ENCODE assay signal across 8 cellular contexts in the genomic region with DNA sequence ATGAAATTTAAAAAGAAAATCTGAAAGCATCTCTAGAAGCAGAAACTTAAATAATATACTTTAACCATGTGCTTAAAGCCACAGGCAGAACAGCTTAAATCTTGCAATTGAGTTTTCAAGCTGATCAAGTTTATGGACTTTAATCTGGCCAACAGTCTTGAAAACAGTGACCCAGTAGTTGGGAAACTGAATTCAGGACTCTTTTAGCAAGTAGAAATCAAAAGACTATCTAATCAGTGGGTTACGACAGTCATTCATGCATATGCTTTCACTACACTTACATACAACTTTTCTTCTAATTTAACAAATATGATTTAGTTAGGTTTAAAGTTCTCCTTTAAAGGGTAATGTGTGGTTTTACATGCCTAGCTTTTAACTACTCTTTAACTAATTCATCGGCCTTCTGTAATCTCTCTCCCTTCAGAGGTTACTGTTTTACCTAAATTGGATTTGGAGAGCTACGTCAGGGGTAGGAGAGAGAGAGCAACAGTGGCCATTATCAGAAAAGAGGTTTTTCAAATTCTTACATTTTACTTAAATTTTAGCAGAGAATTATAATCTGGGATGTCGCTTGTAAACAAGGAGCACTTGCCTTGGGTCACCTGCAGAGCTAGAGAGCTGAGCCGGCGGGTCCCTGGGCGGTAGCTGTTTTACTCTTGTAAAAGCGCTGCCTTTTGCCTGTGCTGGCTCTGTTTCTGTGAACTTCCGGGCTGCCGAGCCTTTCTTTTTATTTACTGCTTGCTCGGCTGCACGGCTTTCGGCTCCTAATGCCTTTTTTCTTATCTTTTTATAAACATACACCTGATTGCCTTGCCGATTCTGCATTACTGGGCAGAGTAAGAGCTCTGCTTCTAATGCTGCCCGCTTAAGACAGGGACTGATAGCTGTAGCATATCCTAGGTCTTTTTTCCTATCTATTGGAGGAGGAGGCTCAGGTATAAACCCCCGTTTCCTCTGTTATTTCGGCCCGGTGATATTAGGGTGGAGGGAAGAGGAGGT. TPM values are rescaled to one million over a fixed set of nuclear protein-coding genes. Genes with fewer than 3 reads are reported as not detected.
DNase-seq lines count a peak whose midpoint lies in the region; ATAC-seq and TF ChIP-seq lines count a peak whose summit lies in the region.

No MANE protein-coding gene starts in this region.

- no peaks in the 10 kb centered on the region for H3K27me3 ChIP-seq in right atrium auricular region

- TF ChIP-seq CTCF in right atrium auricular region (IDR thresholded peaks at IDR 0.05), result no peak

- DNase-seq in OCI-M1 (lab: John Stamatoyannopoulos, UW) (peak; percentile 68), right atrium auricular region (ENCODE audit: low spot score) (no peak), skeletal muscle cell (ENCODE audit: low read depth) (no peak), cerebellum (ENCODE audit: low spot score) (no peak), cortex of kidney (lab: John Stamatoyannopoulos, UW) (no peak)
- peak; percentile 60 for DNase-seq in activated naive CD4-positive, alpha-beta T cell treated with Interleukin-2 at 50 U/mL for 16 hours

- ATAC-seq in GM18861 (IDR thresholded peaks at IDR 0.05; ENCODE audit: unreplicated experiment) (peak; percentile 50), HG02870 (IDR thresholded peaks at IDR 0.05; ENCODE audit: unreplicated experiment) (peak; percentile 75)

- H3K4me1 ChIP-seq in right atrium auricular region, result peaks cover 0 to 15% of the 10 kb centered on the region in 2 donors

- no peak overlapping the region for H3K27ac ChIP-seq in right atrium auricular region

- H3K4me3 ChIP-seq in right atrium auricular region (peak overlapping the region; percentile 30 to 43), skeletal muscle cell (ENCODE audit: low read depth, low read length) (peak overlapping the region; percentile 35)

- no peaks in the 10 kb centered on the region for H3K36me3 ChIP-seq in right atrium auricular region

- no peaks in the 10 kb centered on the region for H3K9me3 ChIP-seq in right atrium auricular region

RNA-seq across cellular contexts. Expression of a gene that starts 17.4 kb away (rescaled TPM):
- total RNA-seq in right atrium auricular region (10 to 100 TPM; 10.8 to 35.4 TPM), cerebellum (6.4 TPM)

RNA-seq across cellular contexts. Expression of a gene that starts 28.8 kb away (rescaled TPM):
- total RNA-seq in right atrium auricular region, result 10 to 100 TPM in 1 of 2 donors, 1 to 10 TPM in 1; 8.5 to 12.9 TPM
- 30.1 TPM for total RNA-seq in cerebellum

Comparison
In these comparisons a context has a peak if more than half of its experiments do, and no peak if none do; other contexts are left out.
1. DNase-seq: peak in OCI-M1 (single experiment) and activated naive CD4-positive, alpha-beta T cell treated with Interleukin-2 at 50 U/mL for 16 hours (single experiment); none in right atrium auricular region (single experiment), skeletal muscle cell (single experiment), cerebellum (single experiment) and cortex of kidney (single experiment).